34 cellular contexts compared by ENCODE assay signal in genomic region chr4:57679969-57680368, GRCh38.
"Had no signal": no experiment of that assay in that cellular context is flagged by ENCODE, and none has a peak within 500 bp of the region (broad histone marks: within the 10 kb centered on the region; RNA-seq: fewer than 3 reads in every experiment).

No MANE protein-coding gene starts in this region.

- DNase-seq: Karpas-422, Kasumi-1, MG63, MM.1S, MV-4-11, NCI-H1048, NCI-H1092, NCI-H1092 treated with DMSO at 0.1 percent for 48 hours, NCI-H1105, NCI-H1105 treated with DMSO at 0.1 percent for 48 hours, NCI-H1417, NCI-H1417 treated with DMSO at 0.1 percent for 48 hours, NCI-H1436, NCI-H1436 treated with DMSO at 0.1 percent for 48 hours, NCI-H146, NCI-H1694, NCI-H1694 treated with DMSO at 0.1 percent for 48 hours, NCI-H187, NCI-H187 treated with DMSO at 0.1 percent for 48 hours, NCI-H1930, NCI-H2029, NCI-H2029 treated with DMSO at 0.1 percent for 48 hours, NCI-H2081, NCI-H2081 treated with DMSO at 0.1 percent for 48 hours, NCI-H2107, NCI-H2171, NCI-H2171 treated with DMSO at 0.1 percent for 48 hours, NCI-H2227 treated with DMSO at 0.1 percent for 48 hours, NCI-H226, NCI-H345, NCI-H446, NCI-H446 treated with DMSO at 0.1 percent for 48 hours, NCI-H510A had no signal

- H3K4me3 ChIP-seq: MG63 had no signal

- H3K4me2 ChIP-seq: KMS-11 had no signal

- H3K9me3 ChIP-seq: MG63 had no signal

- H3K9ac ChIP-seq: KMS-11 had no signal

- H3K36me3 ChIP-seq: MG63 had no signal

- H3K27me3 ChIP-seq: MG63 had no signal

- H3K27ac ChIP-seq: KMS-11 had no signal
